In the genomic region with DNA sequence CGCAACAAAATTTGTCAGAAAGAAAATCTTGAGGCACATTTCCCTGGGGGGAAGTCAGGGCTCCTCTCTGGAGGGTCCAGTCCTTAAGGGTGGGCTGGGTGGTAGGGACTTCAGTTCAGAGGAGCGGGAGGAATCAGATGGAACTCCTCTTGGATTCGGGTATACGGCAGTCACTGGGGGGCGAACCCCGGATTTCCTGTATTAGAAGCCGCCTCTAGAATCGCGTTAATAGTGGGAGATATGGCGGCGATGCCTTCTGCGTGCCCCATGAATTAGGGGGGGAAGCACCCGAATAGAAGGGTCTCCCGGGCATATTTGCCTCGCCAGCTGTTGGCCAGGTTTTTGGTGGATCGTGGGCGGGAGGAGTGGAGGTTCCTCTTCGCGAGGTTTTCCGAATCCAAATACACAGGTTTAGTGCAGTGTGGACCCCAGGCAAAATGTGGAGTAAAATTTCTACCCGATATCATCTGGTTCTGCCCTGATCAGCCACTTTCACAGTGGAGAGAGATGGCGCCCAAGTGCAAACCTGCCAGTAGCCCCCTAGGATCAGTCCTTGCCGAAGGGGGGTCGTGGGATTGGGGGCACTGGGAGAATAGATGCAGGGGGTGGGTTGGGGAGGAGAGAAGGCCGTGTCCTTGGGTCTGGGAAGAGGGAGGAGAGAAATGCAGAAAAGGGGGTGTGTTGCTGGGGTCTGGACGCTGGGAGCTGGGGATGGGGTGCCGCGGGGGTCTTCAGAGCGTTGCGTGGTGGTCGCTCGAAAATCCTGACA, we compare ENCODE assay signal across 15 cellular contexts. TPM values are rescaled to one million over a fixed set of nuclear protein-coding genes. Genes with fewer than 3 reads are reported as not detected.
A peak's percentile ranks its signal among the peaks of the same experiment; 100 is the strongest.
DNase-seq lines count a peak whose midpoint lies in the region; FAIRE-seq and TF ChIP-seq lines count a peak whose summit lies in the region.
"Had no signal": no experiment of that assay in that cellular context is flagged by ENCODE, and none has a peak within 500 bp of the region (broad histone marks: within the 10 kb centered on the region; RNA-seq: fewer than 3 reads in every experiment).

No MANE protein-coding gene starts in this region.

- POLR2A ChIA-PET in MCF 10A (lab: Yijun Ruan, JAX), result no interaction called here

- H3K36me3 Mint-ChIP-seq in MCF 10A (ENCODE audit: insufficient read depth, unreplicated experiment) (no peaks in the 10 kb centered on the region), nephron progenitor cell (ENCODE audit: low read depth) (peaks cover 14% of the 10 kb centered on the region)

- no peaks in the 10 kb centered on the region for H3K4me1 Mint-ChIP-seq in MCF 10A (ENCODE audit: insufficient read depth, unreplicated experiment)
- peaks cover 60% of the 10 kb centered on the region for H3K4me1 Mint-ChIP-seq in nephron progenitor cell

- no peak overlapping the region for H3K4me3 Mint-ChIP-seq in MCF 10A (ENCODE audit: unreplicated experiment)
- no peak overlapping the region for H3K4me3 Mint-ChIP-seq in nephron progenitor cell

- TF ChIP-seq CTCF in breast epithelium (IDR thresholded peaks at IDR 0.05) (no peak), MCF 10A (IDR thresholded peaks at IDR 0.05; ENCODE audit: unreplicated experiment) (no peak), bronchial epithelial cell (IDR thresholded peaks at IDR 0.05; ENCODE audit: insufficient read depth, low read length, severe bottlenecking) (no peak), nephron progenitor cell (IDR thresholded peaks at IDR 0.05) (no peak)

- H3K27ac Mint-ChIP-seq in MCF 10A (ENCODE audit: low read depth, unreplicated experiment) (no peak overlapping the region), nephron progenitor cell (no peak overlapping the region)

- CTCF ChIA-PET in MCF 10A (lab: Yijun Ruan, JAX), result no interaction called here

- H3K27me3 ChIP-seq in breast epithelium (peaks cover 0 to 19% of the 10 kb centered on the region in 2 donors), bronchial epithelial cell (ENCODE audit: control insufficient read depth, insufficient read depth, low read length) (peaks cover 4% of the 10 kb centered on the region), muscle layer of duodenum (ENCODE audit: low read depth, low read length) (peaks cover 2% of the 10 kb centered on the region)
- H3K27me3 ChIP-seq: hepatocyte had no signal

- H3K36me3 ChIP-seq in breast epithelium (no peaks in the 10 kb centered on the region), bronchial epithelial cell (ENCODE audit: control insufficient read depth, insufficient read depth, low read length) (no peaks in the 10 kb centered on the region), muscle layer of duodenum (ENCODE audit: control insufficient read depth in 1 of 2, insufficient read depth in 2 of 2, low read length in 2 of 2) (no peaks in the 10 kb centered on the region), urinary bladder (ENCODE audit: insufficient read depth) (no peaks in the 10 kb centered on the region)

- H3K27ac ChIP-seq in breast epithelium, result peak overlapping the region; percentile 45 to 67
- no peak overlapping the region for H3K27ac ChIP-seq in muscle layer of duodenum (ENCODE audit: low read length)
- H3K27ac ChIP-seq in urinary bladder (ENCODE audit: low read depth), result no peak overlapping the region
- H3K27ac ChIP-seq: hepatocyte had no signal

- no peak for FAIRE-seq in bronchial epithelial cell (lab: Jason Lieb, UNC)
- FAIRE-seq: G401.6 had no signal

- no TSS peak for BruUV-seq in MCF 10A (replicated peaks; lab: Mats Ljungman, UMichigan)

- H3K9me3 Mint-ChIP-seq in MCF 10A (ENCODE audit: unreplicated experiment), result peaks cover 6% of the 10 kb centered on the region
- H3K9me3 Mint-ChIP-seq in nephron progenitor cell, result peaks cover 35% of the 10 kb centered on the region

- DNase-seq in breast epithelium (ENCODE audit: low spot score in 2 of 2) (no peak), MCF 10A (ENCODE audit: unreplicated experiment) (no peak), bronchial epithelial cell (ENCODE audit: low read depth) (no peak), NCI-H1092 (lab: John Stamatoyannopoulos, UW) (no peak), nephron progenitor cell (no peak), foreskin melanocyte (no peak)
- DNase-seq: NCI-H1048; NCI-H748 treated with DMSO at 0.1 percent for 48 hours; stimulated activated CD4-positive, alpha-beta T cell treated with anti-CD3 and anti-CD28 coated beads, Interleukin-15, amount 100 ng/mL, for 24 hours; stimulated activated naive CD4-positive, alpha-beta T cell treated with Interleukin-2 at 50 U/mL for 16 hours had no signal

- H3K27me3 Mint-ChIP-seq in MCF 10A (ENCODE audit: insufficient read depth, unreplicated experiment) (peaks cover 33% of the 10 kb centered on the region), nephron progenitor cell (ENCODE audit: low read depth, poor library complexity) (peaks cover 18% of the 10 kb centered on the region)

- intact Hi-C loops in breast epithelium (cut with DNase I; ENCODE audit: low total_unique reads), result no loop called here
- intact Hi-C loops in MCF 10A (cut with micrococcal nuclease), result no loop called here

- H3K4me1 ChIP-seq in breast epithelium (no peaks in the 10 kb centered on the region), muscle layer of duodenum (ENCODE audit: control insufficient read depth in 1 of 2, insufficient read depth in 2 of 2, low read length in 2 of 2) (peaks cover 0 to 15% of the 10 kb centered on the region in 2 donors), urinary bladder (ENCODE audit: insufficient read depth) (no peaks in the 10 kb centered on the region)

- H3K9me3 ChIP-seq in breast epithelium (peaks cover 3 to 9% of the 10 kb centered on the region in 2 donors), muscle layer of duodenum (ENCODE audit: control insufficient read depth in 1 of 2, low read length in 2 of 2) (peaks cover 0 to 8% of the 10 kb centered on the region in 2 donors)

- TF ChIP-seq POLR2A in breast epithelium (IDR thresholded peaks at IDR 0.05), result no peak

- WGBS in urinary bladder, result 54% methylated on average over 32 of the region's 32 CpGs

- H3K4me3 ChIP-seq in breast epithelium (peak overlapping the region; percentile 43 to 56 (median 47)), bronchial epithelial cell (ENCODE audit: low read depth, low read length) (peak overlapping the region; percentile 29), muscle layer of duodenum (ENCODE audit: low read depth in 1 of 2, low read length in 2 of 2) (peak overlapping the region; percentile 37 to 48), urinary bladder (ENCODE audit: low read depth, low read length) (peak overlapping the region; percentile 8)
- H3K4me3 ChIP-seq: hepatocyte had no signal

RNA-seq across cellular contexts. Expression of gene MEG3, which starts 0.6 kb away (rescaled TPM):
- total RNA-seq in breast epithelium (10 to 100 TPM; 45.2 to 68.8 (median 49.8) TPM), MCF 10A (2022) (not detected in 2 replicates), bronchial epithelial cell (3.7 and 4.1 TPM in 2 replicates), urinary bladder (530 TPM)
- 53.0 TPM for polyA plus RNA-seq in urinary bladder
- total RNA-seq: hepatocyte; T-helper 1 cell treated with Interleukin-12 subunit alpha and Interleukin-12 subunit beta and Interleukin-4 antibody, amounts not matched to agents 30 ng/mL and 1 ng/mL, for 36 hours had no signal
- polyA plus RNA-seq: hepatocyte had no signal

Comparison
In these comparisons a context has a peak if more than half of its experiments do, and no peak if none do; other contexts are left out.
1. H3K27ac ChIP-seq: peak in breast epithelium (2 of 2); none in muscle layer of duodenum (single experiment) and urinary bladder (single experiment).
2. Peak in every context shown above with its lines, with median percentiles within 50 percentile points of each other: H3K4me3 ChIP-seq.